In genomic region chr10:89470628-89471027, GRCh38 we compare ENCODE assay signal across 1 cellular context.
TF ChIP-seq lines count a peak whose summit lies in the region.

No MANE protein-coding gene starts in this region.

TF ChIP-seq in WTC11, 78 proteins besides CTCF, POLR2A, EP300 and RAD21 (continued from another document):
- TF ChIP-seq ZNF423 (CRISPR knock-in tag; IDR thresholded peaks at IDR 0.05) (no peak), RELA (CRISPR knock-in tag; IDR thresholded peaks at IDR 0.05; ENCODE audit: borderline replicate concordance) (no peak), ATF2 (CRISPR knock-in tag; IDR thresholded peaks at IDR 0.05; ENCODE audit: borderline replicate concordance, low read depth) (no peak), MYBL2 (CRISPR knock-in tag; IDR thresholded peaks at IDR 0.05) (no peak), E2F5 (CRISPR knock-in tag; IDR thresholded peaks at IDR 0.05) (no peak), ZNF532 (CRISPR knock-in tag; IDR thresholded peaks at IDR 0.05; ENCODE audit: borderline replicate concordance) (no peak)
